Comparison of ENCODE assay signal across 1 cellular context in genomic region chr9:35662437-35662836, GRCh38.
TF ChIP-seq lines count a peak whose summit lies in the region.

No MANE protein-coding gene starts in this region.

TF ChIP-seq in HepG2, 621 proteins besides CTCF, POLR2A, EP300 and RAD21:
- TF ChIP-seq SIN3B (IDR thresholded peaks at IDR 0.05; ENCODE audit: low read length) (no peak), NFKB2 (CRISPR knock-in tag; IDR thresholded peaks at IDR 0.05; ENCODE audit: borderline replicate concordance) (no peak), ZNF564 (CRISPR knock-in tag; IDR thresholded peaks at IDR 0.05) (no peak), SIN3A (IDR thresholded peaks at IDR 0.05; ENCODE audit: borderline replicate concordance, low read depth, low read length) (no peak), CREBL2 (CRISPR knock-in tag; IDR thresholded peaks at IDR 0.05; ENCODE audit: borderline replicate concordance) (no peak), ATF2 (CRISPR knock-in tag; IDR thresholded peaks at IDR 0.05) (no peak), AGO2 (optimal IDR thresholded peaks at IDR 0.05; ENCODE audit: low read depth, low read length) (peak; percentile 35), MED13 (CRISPR knock-in tag; IDR thresholded peaks at IDR 0.05) (no peak)
- TF ChIP-seq, protein P1, sequence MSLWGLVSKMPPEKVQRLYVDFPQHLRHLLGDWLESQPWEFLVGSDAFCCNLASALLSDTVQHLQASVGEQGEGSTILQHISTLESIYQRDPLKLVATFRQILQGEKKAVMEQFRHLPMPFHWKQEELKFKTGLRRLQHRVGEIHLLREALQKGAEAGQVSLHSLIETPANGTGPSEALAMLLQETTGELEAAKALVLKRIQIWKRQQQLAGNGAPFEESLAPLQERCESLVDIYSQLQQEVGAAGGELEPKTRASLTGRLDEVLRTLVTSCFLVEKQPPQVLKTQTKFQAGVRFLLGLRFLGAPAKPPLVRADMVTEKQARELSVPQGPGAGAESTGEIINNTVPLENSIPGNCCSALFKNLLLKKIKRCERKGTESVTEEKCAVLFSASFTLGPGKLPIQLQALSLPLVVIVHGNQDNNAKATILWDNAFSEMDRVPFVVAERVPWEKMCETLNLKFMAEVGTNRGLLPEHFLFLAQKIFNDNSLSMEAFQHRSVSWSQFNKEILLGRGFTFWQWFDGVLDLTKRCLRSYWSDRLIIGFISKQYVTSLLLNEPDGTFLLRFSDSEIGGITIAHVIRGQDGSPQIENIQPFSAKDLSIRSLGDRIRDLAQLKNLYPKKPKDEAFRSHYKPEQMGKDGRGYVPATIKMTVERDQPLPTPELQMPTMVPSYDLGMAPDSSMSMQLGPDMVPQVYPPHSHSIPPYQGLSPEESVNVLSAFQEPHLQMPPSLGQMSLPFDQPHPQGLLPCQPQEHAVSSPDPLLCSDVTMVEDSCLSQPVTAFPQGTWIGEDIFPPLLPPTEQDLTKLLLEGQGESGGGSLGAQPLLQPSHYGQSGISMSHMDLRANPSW (CRISPR knock-in tag; IDR thresholded peaks at IDR 0.05; ENCODE audit: borderline replicate concordance) = no peak
